ENCODE assay signal across 1 cellular context in genomic region chr18:80249217-80250093, GRCh38.
TF ChIP-seq lines count a peak whose summit lies in the region.

No MANE protein-coding gene starts in this region.

TF ChIP-seq in HepG2, 621 proteins besides CTCF, POLR2A, EP300 and RAD21 (continued from another document):
- TF ChIP-seq SSRP1 (CRISPR knock-in tag; IDR thresholded peaks at IDR 0.05), result no peak
- TF ChIP-seq FOXP4 (CRISPR knock-in tag; IDR thresholded peaks at IDR 0.05), result peak; percentile 70
- TF ChIP-seq FOXA1 (IDR thresholded peaks at IDR 0.05), result no peak
- peak; percentile 36; the same call in 1 of the 2 replicates for TF ChIP-seq FOXA1 (CRISPR knock-in tag; IDR thresholded peaks at IDR 0.05)
- no peak for TF ChIP-seq ZNF674 (CRISPR knock-in tag; IDR thresholded peaks at IDR 0.05; ENCODE audit: low read depth)
- TF ChIP-seq SOX5 (CRISPR knock-in tag; IDR thresholded peaks at IDR 0.05; ENCODE audit: borderline replicate concordance), result 0 out of 2 replicates have a peak, but pooled peaks have one; percentile 30
- no peak for TF ChIP-seq ZNF558 (CRISPR knock-in tag; IDR thresholded peaks at IDR 0.05; ENCODE audit: borderline replicate concordance)
- no peak for TF ChIP-seq KDM2A (CRISPR knock-in tag; IDR thresholded peaks at IDR 0.05; ENCODE audit: borderline replicate concordance, low read depth)
- TF ChIP-seq E2F1 (CRISPR knock-in tag; IDR thresholded peaks at IDR 0.05), result no peak
- no peak for TF ChIP-seq FOXP1 (IDR thresholded peaks at IDR 0.05)
- peak; percentile 76 for TF ChIP-seq FOXP1 (CRISPR knock-in tag; IDR thresholded peaks at IDR 0.05)
TF ChIP-seq in HepG2: peak in this region for 7.
